ENCODE assay signal across 17 cellular contexts in genomic region chr3:102174312-102174712, GRCh38.
DNase-seq lines count a peak whose midpoint lies in the region; ATAC-seq, FAIRE-seq and TF ChIP-seq lines count a peak whose summit lies in the region.
"Had no signal": no experiment of that assay in that cellular context is flagged by ENCODE, and none has a peak within 500 bp of the region (broad histone marks: within the 10 kb centered on the region; RNA-seq: fewer than 3 reads in every experiment).

No MANE protein-coding gene starts in this region.

- peak; percentile 79 for FAIRE-seq in A549 (lab: Jason Lieb, UNC)

- H3K36me3 Mint-ChIP-seq in MCF 10A (ENCODE audit: insufficient read depth, unreplicated experiment) = no peaks in the 10 kb centered on the region
- H3K36me3 Mint-ChIP-seq: activated CD4-positive, alpha-beta memory T cell treated with anti-CD3 and anti-CD28 coated beads for 36 hours had no signal

- H3K79me2 ChIP-seq in OCI-LY7 (ENCODE audit: insufficient read depth, low read depth, low read length) = no peaks in the 10 kb centered on the region

- 0 out of 5 replicates have a peak, but pooled peaks of 1 of the 2 experiments have one; percentile 16 for TF ChIP-seq RAD21 in A549 (conservative IDR thresholded peaks at IDR 0.05 in 1 of 2, IDR thresholded peaks at IDR 0.05 in 1 of 2)

- POLR2A ChIA-PET in A549 (lab: Yijun Ruan, JAX) = interaction anchor here (0.7 kb wide), 1 partner anchor 325 kb away, joined by 4 read pairs; the partner anchor contains the start of gene NFKBIZ
- POLR2A ChIA-PET in MCF 10A (lab: Yijun Ruan, JAX) = interaction anchor here (0.9 to 1.0 kb wide), 3 partner anchors 15 to 18 kb away, joined by 3 to 4 read pairs (median 3); no protein-coding TSS in a partner anchor
- POLR2A ChIA-PET in OCI-LY7 (lab: Charles Lee) = interaction anchor here (1.5 to 1.6 kb wide), 2 partner anchors 9 to 11 kb away, joined by 3 to 4 read pairs; no protein-coding TSS in a partner anchor

- H3K4me1 ChIP-seq in A549 = peaks cover 45% of the 10 kb centered on the region
- no peaks in the 10 kb centered on the region for H3K4me1 ChIP-seq in OCI-LY7 (ENCODE audit: insufficient read depth, low read length, poor library complexity, severe bottlenecking)
- H3K4me1 ChIP-seq in adrenal gland (replicated peaks in 1 of 2) = peaks cover 3 to 13% of the 10 kb centered on the region in 2 donors

- peak; percentile 42 to 44; a peak in 2 of 5 replicates for TF ChIP-seq EP300 in A549 (IDR thresholded peaks at IDR 0.05)

- no peaks in the 10 kb centered on the region for H3K27me3 ChIP-seq in adrenal gland
- H3K27me3 ChIP-seq: pancreas, thyroid gland had no signal

- CTCF ChIA-PET in A549 (lab: Yijun Ruan, JAX) = interaction anchor here (1.2 kb wide), 1 partner anchor 55 kb away, joined by 5 read pairs; no protein-coding TSS in a partner anchor
- CTCF ChIA-PET in MCF 10A (lab: Yijun Ruan, JAX) = interaction anchor here (1.1 to 1.6 kb wide), 3 partner anchors 50 to 360 kb away, joined by 3 to 5 read pairs (median 4); no protein-coding TSS in a partner anchor
- CTCF ChIA-PET in OCI-LY7 (lab: Charles Lee; ENCODE audit: unreplicated experiment) = no interaction called here

- H3K4me2 ChIP-seq in A549 (peak overlapping the region; percentile 68), OCI-LY7 (ENCODE audit: low read length) (no peak overlapping the region)

- no peaks in the 10 kb centered on the region for H4K20me1 ChIP-seq in OCI-LY7 (ENCODE audit: insufficient read depth, low read length)

- no peak overlapping the region for H2AFZ ChIP-seq in OCI-LY7 (ENCODE audit: low read length)

- peaks cover 14% of the 10 kb centered on the region for H3K4me1 Mint-ChIP-seq in MCF 10A (ENCODE audit: insufficient read depth, unreplicated experiment)

- TF ChIP-seq CTCF in A549 (IDR thresholded peaks at IDR 0.05) (no peak), MCF 10A (IDR thresholded peaks at IDR 0.05; ENCODE audit: unreplicated experiment) (no peak), OCI-LY7 (conservative IDR thresholded peaks at IDR 0.05; ENCODE audit: low read length) (no peak), adrenal gland (IDR thresholded peaks at IDR 0.05) (no peak)

- H3K4me3 ChIP-seq in A549 = no peak overlapping the region
- H3K4me3 ChIP-seq in OCI-LY7 (ENCODE audit: low read depth, low read length, poor library complexity, severe bottlenecking) = no peak overlapping the region
- H3K4me3 ChIP-seq in adrenal gland = no peak overlapping the region
- H3K4me3 ChIP-seq: pancreas, thyroid gland had no signal

- TF ChIP-seq POLR2A in A549 (IDR thresholded peaks at IDR 0.05; ENCODE audit: low read length) (no peak), adrenal gland (IDR thresholded peaks at IDR 0.05) (no peak)

- H3K9me3 ChIP-seq in A549 = no peaks in the 10 kb centered on the region
- no peaks in the 10 kb centered on the region for H3K9me3 ChIP-seq in OCI-LY7 (ENCODE audit: low read length)
- no peaks in the 10 kb centered on the region for H3K9me3 ChIP-seq in adrenal gland (replicated peaks in 1 of 3)
- H3K9me3 ChIP-seq: pancreas, thyroid gland had no signal

- H3K27ac ChIP-seq in A549 (peak overlapping the region; percentile 23 to 45; a peak in 3 of 6 replicates), OCI-LY7 (ENCODE audit: low read depth, low read length, poor library complexity, severe bottlenecking) (no peak overlapping the region), adrenal gland (no peak overlapping the region)
- H3K27ac ChIP-seq: thyroid gland had no signal

- H3K9me3 Mint-ChIP-seq in MCF 10A (ENCODE audit: unreplicated experiment) = no peaks in the 10 kb centered on the region
- H3K9me3 Mint-ChIP-seq: activated CD4-positive, alpha-beta memory T cell treated with anti-CD3 and anti-CD28 coated beads for 36 hours had no signal

- 0% methylated on average over 3 of the region's 3 CpGs for WGBS in A549 (ENCODE audit: missing lambda C conversion rate)
- WGBS in adrenal gland, 4 donors = 73 to 81% (median 75%) methylated on average over 3 of the region's 3 CpGs

- peak in 1 of 2 experiments; percentile 73 for DNase-seq in A549 (ENCODE audit: low read depth in 1 of 2, low spot score in 1 of 2)
- peak; percentile 42 for DNase-seq in LoVo (ENCODE audit: low spot score)
- DNase-seq in MCF 10A (ENCODE audit: unreplicated experiment) = peak; percentile 44
- DNase-seq in glomerular visceral epithelial cell (ENCODE audit: extremely low spot score) = peak; percentile 70
- DNase-seq in left cardiac atrium = no peak
- DNase-seq in OCI-LY7 (ENCODE audit: low spot score) = no peak
- no peak for DNase-seq in adrenal gland
- DNase-seq: activated CD4-positive, alpha-beta memory T cell treated with anti-CD3 and anti-CD28 coated beads for 36 hours; central memory CD4-positive, alpha-beta T cell; erythroblast; midbrain; NCI-H146; NCI-H748 treated with DMSO at 0.1 percent for 48 hours; pancreas; thyroid gland had no signal

- H3K27me3 Mint-ChIP-seq in MCF 10A (ENCODE audit: insufficient read depth, unreplicated experiment) = no peaks in the 10 kb centered on the region

- ATAC-seq in A549 = peak; percentile 81 to 87; a peak in 5 of 6 replicates
- ATAC-seq in left cardiac atrium = no peak
- ATAC-seq in GM19463 (IDR thresholded peaks at IDR 0.05; ENCODE audit: unreplicated experiment) = no peak
- ATAC-seq: Right ventricle myocardium inferior had no signal

- H3K4me3 Mint-ChIP-seq in MCF 10A (ENCODE audit: unreplicated experiment) = no peak overlapping the region
- H3K4me3 Mint-ChIP-seq: activated CD4-positive, alpha-beta memory T cell treated with anti-CD3 and anti-CD28 coated beads for 36 hours had no signal

- intact Hi-C loops in MCF 10A (cut with micrococcal nuclease) (no loop called here), left cardiac atrium (cut with DNase I) (no loop called here), OCI-LY7 (cut with micrococcal nuclease; ENCODE audit: unreplicated experiment) (no loop called here), adrenal gland (cut with DNase I) (no loop called here)

- no TSS peak for BruUV-seq in MCF 10A (replicated peaks; lab: Mats Ljungman, UMichigan)
- BruUV-seq in OCI-LY7 (replicated peaks; lab: Mats Ljungman, UMichigan) = no TSS peak

- no peaks in the 10 kb centered on the region for H3K9me2 ChIP-seq in OCI-LY7 (ENCODE audit: insufficient read depth, low read length)

- H3K36me3 ChIP-seq in OCI-LY7 (ENCODE audit: insufficient read depth, low read length) (no peaks in the 10 kb centered on the region), adrenal gland (replicated peaks in 1 of 2) (no peaks in the 10 kb centered on the region)
- H3K36me3 ChIP-seq: pancreas, thyroid gland had no signal

- peak overlapping the region; percentile 84 for H3K27ac Mint-ChIP-seq in MCF 10A (ENCODE audit: low read depth, unreplicated experiment)
- H3K27ac Mint-ChIP-seq: activated CD4-positive, alpha-beta memory T cell treated with anti-CD3 and anti-CD28 coated beads for 36 hours had no signal

TF ChIP-seq in A549, 52 proteins besides CTCF, POLR2A, EP300 and RAD21 (continues in another document):
- TF ChIP-seq CHD4 (IDR thresholded peaks at IDR 0.05; ENCODE audit: borderline replicate concordance) = no peak
- TF ChIP-seq ELK1 (IDR thresholded peaks at IDR 0.05; ENCODE audit: low read depth, low read length) = no peak
- TF ChIP-seq TFCP2L1 (CRISPR knock-in tag; IDR thresholded peaks at IDR 0.05) = no peak
- no peak for TF ChIP-seq ZC3H11A (IDR thresholded peaks at IDR 0.05)
- no peak for TF ChIP-seq MAZ (IDR thresholded peaks at IDR 0.05; ENCODE audit: borderline replicate concordance, low read depth, low read length)
- no peak for TF ChIP-seq HDAC2 (IDR thresholded peaks at IDR 0.05)
- TF ChIP-seq GATA3 (IDR thresholded peaks at IDR 0.05; ENCODE audit: borderline replicate concordance) = peak; percentile 72
- TF ChIP-seq USF2 (IDR thresholded peaks at IDR 0.05) = no peak
- TF ChIP-seq CHD2 (IDR thresholded peaks at IDR 0.05; ENCODE audit: low read length, partially characterized antibody) = no peak
- no peak for TF ChIP-seq CBX2 (IDR thresholded peaks at IDR 0.05; ENCODE audit: borderline replicate concordance, low read depth)
- peak; percentile 56; the same call in 1 of the 2 replicates for TF ChIP-seq FOXS1 (CRISPR knock-in tag; IDR thresholded peaks at IDR 0.05)
- TF ChIP-seq RNF2 (IDR thresholded peaks at IDR 0.05; ENCODE audit: borderline replicate concordance, low read depth) = no peak
- TF ChIP-seq HOXB5 (CRISPR knock-in tag; IDR thresholded peaks at IDR 0.05) = peak; percentile 74; the same call in 1 of the 2 replicates
- TF ChIP-seq TP53 (CRISPR knock-in tag; IDR thresholded peaks at IDR 0.05) = no peak
- 0 out of 2 replicates have a peak, but pooled peaks have one; percentile 30 for TF ChIP-seq MAX (IDR thresholded peaks at IDR 0.05)
- no peak for TF ChIP-seq HOXB13 (CRISPR knock-in tag; IDR thresholded peaks at IDR 0.05; ENCODE audit: low read depth)

Comparison
In these comparisons a context has a peak if more than half of its experiments do, and no peak if none do; other contexts are left out.
1. ATAC-seq: peak in A549 (2 of 2); none in left cardiac atrium (0 of 2) and GM19463 (single experiment).
2. DNase-seq: peak in LoVo (single experiment), MCF 10A (single experiment) and glomerular visceral epithelial cell (single experiment); none in left cardiac atrium (single experiment), OCI-LY7 (single experiment) and adrenal gland (0 of 7).
3. H3K27ac ChIP-seq: peak in A549 (2 of 2); none in OCI-LY7 (single experiment) and adrenal gland (0 of 5).